9 cellular contexts compared by ENCODE assay signal in the genomic region with DNA sequence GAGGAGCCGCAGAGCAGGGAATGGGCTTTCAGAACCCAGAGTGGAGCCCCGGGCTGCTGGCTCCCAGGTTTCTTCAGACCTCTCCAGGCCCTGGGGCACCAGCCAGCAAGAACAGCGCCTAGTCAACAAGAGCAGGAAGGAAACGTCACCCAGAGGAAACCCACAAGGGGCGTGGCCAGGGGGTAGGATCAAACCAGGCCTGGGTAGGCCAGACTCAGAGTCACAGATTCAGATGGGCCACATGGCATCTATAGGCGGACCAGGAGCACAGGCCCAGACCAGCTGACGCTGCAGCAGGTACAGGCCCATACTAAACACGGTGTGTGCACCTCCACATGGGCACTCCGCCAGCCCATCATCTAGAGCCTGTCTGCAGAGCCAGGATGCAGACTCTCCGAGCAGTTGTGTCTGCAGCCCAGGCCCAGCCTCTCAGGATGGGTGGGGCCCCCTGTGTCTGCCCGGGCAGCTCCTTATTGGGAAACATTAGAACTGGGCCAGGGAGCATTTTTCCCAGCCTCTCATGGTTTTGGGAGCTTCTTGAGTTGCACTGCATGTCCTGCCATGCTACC. TPM values are rescaled to one million over a fixed set of nuclear protein-coding genes. Genes with fewer than 3 reads are reported as not detected.
DNase-seq lines count a peak whose midpoint lies in the region; ATAC-seq and TF ChIP-seq lines count a peak whose summit lies in the region.
"Had no signal": no experiment of that assay in that cellular context is flagged by ENCODE, and none has a peak within 500 bp of the region (broad histone marks: within the 10 kb centered on the region; RNA-seq: fewer than 3 reads in every experiment).

TSS of gene NLRP1 (minus strand) at position 127 of the 569 bp plus-strand sequence. CDS start 552 bp downstream, outside the sequence.

- no peak within 1 kb of the TSS for H3K27ac ChIP-seq in SU-DHL-6 (ENCODE audit: low read depth, low read length)
- peak within 1 kb of the TSS; percentile 78 to 95 (median 85) for H3K27ac ChIP-seq in heart left ventricle
- H3K27ac ChIP-seq in vagina = peak within 1 kb of the TSS; percentile 96
- H3K27ac ChIP-seq: VCaP had no signal

- H3K4me3 Mint-ChIP-seq in activated naive CD8-positive, alpha-beta T cell treated with anti-CD3 and anti-CD28 coated beads, Interleukin-2, amount 10 ng/mL, durations not matched to agents 7 days and 5 days = peak within 1 kb of the TSS; percentile 97

- H3K9me3 ChIP-seq in SU-DHL-6 (ENCODE audit: insufficient read depth, low read length) = no peaks in the 10 kb centered on the region
- no peaks in the 10 kb centered on the region for H3K9me3 ChIP-seq in heart left ventricle
- H3K9me3 ChIP-seq in vagina = no peaks in the 10 kb centered on the region

- no peaks in the 10 kb centered on the region for H3K9me3 Mint-ChIP-seq in activated naive CD8-positive, alpha-beta T cell treated with anti-CD3 and anti-CD28 coated beads, Interleukin-2, amount 10 ng/mL, durations not matched to agents 7 days and 5 days

- peak within 1 kb of the TSS; percentile 97 for H3K27ac Mint-ChIP-seq in activated naive CD8-positive, alpha-beta T cell treated with anti-CD3 and anti-CD28 coated beads, Interleukin-2, amount 10 ng/mL, durations not matched to agents 7 days and 5 days

- ATAC-seq in GM19351 (IDR thresholded peaks at IDR 0.05; ENCODE audit: unreplicated experiment) (peak; percentile 92), HG03521 (IDR thresholded peaks at IDR 0.05; ENCODE audit: unreplicated experiment) (peak; percentile 84), heart left ventricle (peak; percentile 92 to 96 (median 94))
- ATAC-seq in activated naive CD8-positive, alpha-beta T cell treated with anti-CD3 and anti-CD28 coated beads, Interleukin-2, amount 10 ng/mL, durations not matched to agents 7 days and 5 days (ENCODE audit: low read depth) = peak; percentile 94

- H2AFZ ChIP-seq in SU-DHL-6 (ENCODE audit: low read depth, low read length, severe bottlenecking) = peak within 1 kb of the TSS; percentile 66

- H3K4me1 ChIP-seq in heart left ventricle (peaks cover 4 to 64% (median 31%) of the 10 kb centered on the region in 12 donors), vagina (peaks cover 46% of the 10 kb centered on the region)

- intact Hi-C loops in heart left ventricle (cut with DNase I) = no loop called here
- intact Hi-C loops in vagina (cut with DNase I) = no loop called here

- H3K9ac ChIP-seq in SU-DHL-6 (ENCODE audit: low read length) = peak within 1 kb of the TSS; percentile 46

- H3K9me2 ChIP-seq in SU-DHL-6 (replicated peaks; ENCODE audit: insufficient read depth, low read length) = no peaks in the 10 kb centered on the region

- H3K4me1 Mint-ChIP-seq in activated naive CD8-positive, alpha-beta T cell treated with anti-CD3 and anti-CD28 coated beads, Interleukin-2, amount 10 ng/mL, durations not matched to agents 7 days and 5 days = peaks cover 36% of the 10 kb centered on the region

- 28 to 41% (median 31%) methylated on average over 9 to 11 of the region's 11 CpGs for WGBS in heart left ventricle, 4 donors

- TF ChIP-seq POLR2A in heart left ventricle (IDR thresholded peaks at IDR 0.05) = peak in 1 of 2 donors; percentile 68
- peak in 1 of 2 donors; percentile 77 for TF ChIP-seq POLR2A in vagina (IDR thresholded peaks at IDR 0.05)

- peak within 1 kb of the TSS; percentile 57 for H3K4me2 ChIP-seq in SU-DHL-6 (ENCODE audit: low read depth, low read length, poor library complexity, severe bottlenecking)

- H3K4me3 ChIP-seq in SU-DHL-6 (ENCODE audit: insufficient read depth, low read length, poor library complexity, severe bottlenecking) (peak within 1 kb of the TSS; percentile 31), heart left ventricle (peak within 1 kb of the TSS; percentile 14 to 79 (median 61)), vagina (peak within 1 kb of the TSS; percentile 68 to 72)

- no peaks in the 10 kb centered on the region for H3K27me3 ChIP-seq in SU-DHL-6 (ENCODE audit: low read length)
- H3K27me3 ChIP-seq in heart left ventricle = peaks cover 0 to 4% (median 0%) of the 10 kb centered on the region in 9 donors
- no peaks in the 10 kb centered on the region for H3K27me3 ChIP-seq in vagina

- H3K27me3 Mint-ChIP-seq in activated naive CD8-positive, alpha-beta T cell treated with anti-CD3 and anti-CD28 coated beads, Interleukin-2, amount 10 ng/mL, durations not matched to agents 7 days and 5 days = peaks cover 3% of the 10 kb centered on the region

- H3K79me2 ChIP-seq in SU-DHL-6 (ENCODE audit: insufficient read depth, low read length) = no peaks in the 10 kb centered on the region

- DNase-seq in C1 segment of cervical spinal cord (lab: John Stamatoyannopoulos, UW) (peak in 9 of 14 donors; percentile 18 to 76 (median 64)), heart left ventricle (peak; percentile 89 to 93 (median 91)), renal cortical epithelial cell (ENCODE audit: low read depth) (peak; percentile 70), vagina (ENCODE audit: extremely low spot score in 2 of 2) (peak in 1 of 2 donors; percentile 98)
- peak; percentile 91 for DNase-seq in activated naive CD8-positive, alpha-beta T cell treated with anti-CD3 and anti-CD28 coated beads, Interleukin-2, amount 10 ng/mL, durations not matched to agents 7 days and 5 days

- peaks cover 26% of the 10 kb centered on the region for H3K36me3 Mint-ChIP-seq in activated naive CD8-positive, alpha-beta T cell treated with anti-CD3 and anti-CD28 coated beads, Interleukin-2, amount 10 ng/mL, durations not matched to agents 7 days and 5 days

- POLR2A ChIA-PET in activated naive CD8-positive, alpha-beta T cell treated with anti-CD3 and anti-CD28 coated beads, Interleukin-2, amount 10 ng/mL, durations not matched to agents 7 days and 5 days (lab: Charles Lee) = interaction anchor here (0.7 to 2.8 kb wide), 5 partner anchors 84 to 860 kb away, joined by 4 to 16 read pairs (median 5); partner anchors contain the start of genes DERL2, DHX33, MIS12 and PIMREG

- no peaks in the 10 kb centered on the region for H4K20me1 ChIP-seq in SU-DHL-6 (ENCODE audit: low read depth, low read length)

- no peak for TF ChIP-seq CTCF in SU-DHL-6 (IDR thresholded peaks at IDR 0.05; ENCODE audit: insufficient read depth, low read length, poor library complexity, severe bottlenecking)
- TF ChIP-seq CTCF in heart left ventricle (IDR thresholded peaks at IDR 0.05) = no peak
- TF ChIP-seq CTCF in vagina (IDR thresholded peaks at IDR 0.05) = no peak

- H3F3A ChIP-seq in SU-DHL-6 (ENCODE audit: insufficient read depth) = no peaks in the 10 kb centered on the region

- no peaks in the 10 kb centered on the region for H3K36me3 ChIP-seq in SU-DHL-6 (ENCODE audit: low read length)
- peaks cover 0 to 33% (median 24%) of the 10 kb centered on the region in 9 donors for H3K36me3 ChIP-seq in heart left ventricle
- peaks cover 0 to 21% of the 10 kb centered on the region in 2 donors for H3K36me3 ChIP-seq in vagina

RNA-seq across cellular contexts. Expression of gene NLRP1, which starts in this region (rescaled TPM):
- total RNA-seq in activated naive CD8-positive, alpha-beta T cell treated with anti-CD3 and anti-CD28 coated beads, Interleukin-2, amount 10 ng/mL, durations not matched to agents 7 days and 5 days = 100 to 1,000 TPM; 120 to 126 TPM
- total RNA-seq in heart left ventricle = 10 to 100 TPM in 4 of 9 donors, 1 to 10 TPM in 5; 3.8 to 16.7 (median 8.8) TPM
- 10 to 100 TPM in 1 of 2 donors, 1 to 10 TPM in 1; 5.3 to 12.8 TPM for polyA plus RNA-seq in heart left ventricle
- 5.2 and 8.6 TPM in 2 replicates for total RNA-seq in renal cortical epithelial cell
- total RNA-seq in vagina = 83.7 TPM
